Comparison of ENCODE assay signal across 1 cellular context in the genomic region with DNA sequence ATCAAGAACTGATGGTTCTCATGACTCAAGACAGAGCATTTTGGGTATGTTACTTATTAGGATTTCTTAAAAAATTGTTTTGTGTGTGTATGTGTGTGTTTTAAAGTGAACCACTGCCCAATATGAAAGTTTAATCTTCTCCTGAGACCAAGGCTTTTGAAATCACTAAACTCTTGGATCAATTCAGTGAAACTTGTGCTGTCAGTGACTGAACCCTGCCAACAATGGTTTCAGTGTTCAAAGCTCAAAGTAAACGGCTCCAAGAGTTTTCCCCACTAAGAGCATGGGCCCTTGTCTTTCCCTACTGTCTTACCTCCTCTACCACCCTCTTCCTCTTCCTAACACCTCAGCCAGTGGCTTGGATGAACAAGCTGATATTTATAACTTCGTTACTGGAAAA.
TF ChIP-seq lines count a peak whose summit lies in the region.

No MANE protein-coding gene starts in this region.

TF ChIP-seq in GM12878, 131 proteins besides CTCF, POLR2A, EP300 and RAD21:
- TF ChIP-seq, protein P1, sequence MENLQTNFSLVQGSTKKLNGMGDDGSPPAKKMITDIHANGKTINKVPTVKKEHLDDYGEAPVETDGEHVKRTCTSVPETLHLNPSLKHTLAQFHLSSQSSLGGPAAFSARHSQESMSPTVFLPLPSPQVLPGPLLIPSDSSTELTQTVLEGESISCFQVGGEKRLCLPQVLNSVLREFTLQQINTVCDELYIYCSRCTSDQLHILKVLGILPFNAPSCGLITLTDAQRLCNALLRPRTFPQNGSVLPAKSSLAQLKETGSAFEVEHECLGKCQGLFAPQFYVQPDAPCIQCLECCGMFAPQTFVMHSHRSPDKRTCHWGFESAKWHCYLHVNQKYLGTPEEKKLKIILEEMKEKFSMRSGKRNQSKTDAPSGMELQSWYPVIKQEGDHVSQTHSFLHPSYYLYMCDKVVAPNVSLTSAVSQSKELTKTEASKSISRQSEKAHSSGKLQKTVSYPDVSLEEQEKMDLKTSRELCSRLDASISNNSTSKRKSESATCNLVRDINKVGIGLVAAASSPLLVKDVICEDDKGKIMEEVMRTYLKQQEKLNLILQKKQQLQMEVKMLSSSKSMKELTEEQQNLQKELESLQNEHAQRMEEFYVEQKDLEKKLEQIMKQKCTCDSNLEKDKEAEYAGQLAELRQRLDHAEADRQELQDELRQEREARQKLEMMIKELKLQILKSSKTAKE (IDR thresholded peaks at IDR 0.05; ENCODE audit: low read depth, poor library complexity, severe bottlenecking), result no peak
- no peak for TF ChIP-seq KLF5 (IDR thresholded peaks at IDR 0.05; ENCODE audit: partially characterized antibody)
- no peak for TF ChIP-seq CBX5 (IDR thresholded peaks at IDR 0.05; ENCODE audit: low read depth)
- no peak for TF ChIP-seq PBX3 (IDR thresholded peaks at IDR 0.05; ENCODE audit: insufficient replicate concordance, low read depth, low read length)
- no peak for TF ChIP-seq POLR2AphosphoS5 (IDR thresholded peaks at IDR 0.05; ENCODE audit: low read length)
- no peak for TF ChIP-seq HCFC1 (IDR thresholded peaks at IDR 0.05; ENCODE audit: low read length)
- no peak for TF ChIP-seq FOXM1 (IDR thresholded peaks at IDR 0.05; ENCODE audit: low read depth, low read length)
- TF ChIP-seq CBFB (IDR thresholded peaks at IDR 0.05; ENCODE audit: low read depth), result no peak
- TF ChIP-seq, protein P2, sequence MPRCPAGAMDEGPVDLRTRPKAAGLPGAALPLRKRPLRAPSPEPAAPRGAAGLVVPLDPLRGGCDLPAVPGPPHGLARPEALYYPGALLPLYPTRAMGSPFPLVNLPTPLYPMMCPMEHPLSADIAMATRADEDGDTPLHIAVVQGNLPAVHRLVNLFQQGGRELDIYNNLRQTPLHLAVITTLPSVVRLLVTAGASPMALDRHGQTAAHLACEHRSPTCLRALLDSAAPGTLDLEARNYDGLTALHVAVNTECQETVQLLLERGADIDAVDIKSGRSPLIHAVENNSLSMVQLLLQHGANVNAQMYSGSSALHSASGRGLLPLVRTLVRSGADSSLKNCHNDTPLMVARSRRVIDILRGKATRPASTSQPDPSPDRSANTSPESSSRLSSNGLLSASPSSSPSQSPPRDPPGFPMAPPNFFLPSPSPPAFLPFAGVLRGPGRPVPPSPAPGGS (IDR thresholded peaks at IDR 0.05; ENCODE audit: borderline replicate concordance, insufficient read depth, low read depth, low read length, poor library complexity, severe bottlenecking), result no peak
- TF ChIP-seq MXI1 (IDR thresholded peaks at IDR 0.05; ENCODE audit: low read depth, low read length), result no peak
- TF ChIP-seq GABPA (IDR thresholded peaks at IDR 0.05; ENCODE audit: low read depth), result no peak
- no peak for TF ChIP-seq RELA (IDR thresholded peaks at IDR 0.05; ENCODE audit: borderline replicate concordance, partially characterized antibody)
- TF ChIP-seq IRF4 (IDR thresholded peaks at IDR 0.05; ENCODE audit: low read depth, low read length), result no peak
- TF ChIP-seq NR2F1 (conservative IDR thresholded peaks at IDR 0.05), result no peak
- TF ChIP-seq ZBTB11 (CRISPR knock-in tag; IDR thresholded peaks at IDR 0.05), result no peak
- TF ChIP-seq ZNF622 (IDR thresholded peaks at IDR 0.05), result no peak
- no peak for TF ChIP-seq STAT3 (IDR thresholded peaks at IDR 0.05; ENCODE audit: low read depth, low read length)
- no peak for TF ChIP-seq CREB1 (IDR thresholded peaks at IDR 0.05; ENCODE audit: low read depth)
